In the genomic region with DNA sequence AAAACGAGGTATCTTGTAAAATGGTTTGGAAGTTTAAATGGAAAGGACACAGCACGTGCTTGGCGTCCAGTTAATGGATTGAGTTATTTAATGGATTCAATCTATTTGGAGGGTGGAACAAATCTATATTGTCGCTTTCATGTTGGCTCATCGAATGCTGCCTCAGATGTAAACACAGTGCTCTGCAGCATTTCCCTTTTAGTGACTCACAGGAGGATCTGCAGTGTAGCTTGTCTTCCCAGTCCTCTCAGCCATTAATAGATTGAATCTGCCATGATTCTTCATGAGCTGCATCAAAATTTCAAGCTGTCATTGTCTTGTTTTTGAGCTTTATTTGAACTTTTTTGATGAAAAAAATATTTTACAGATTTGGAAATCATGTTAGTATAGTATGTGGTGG, we compare ENCODE assay signal across 27 cellular contexts. TPM values are rescaled to one million over a fixed set of nuclear protein-coding genes. Genes with fewer than 3 reads are reported as not detected.
A peak's percentile ranks its signal among the peaks of the same experiment; 100 is the strongest.
DNase-seq lines count a peak whose midpoint lies in the region; ATAC-seq and TF ChIP-seq lines count a peak whose summit lies in the region.
"Had no signal": no experiment of that assay in that cellular context is flagged by ENCODE, and none has a peak within 500 bp of the region (broad histone marks: within the 10 kb centered on the region; RNA-seq: fewer than 3 reads in every experiment).

No MANE protein-coding gene starts in this region.

- no peaks in the 10 kb centered on the region; the same call in 1 of the 2 replicates for H3K79me2 ChIP-seq in GM23248 (ENCODE audit: insufficient read depth)

- in situ Hi-C loops in GM23248 (cut with MboI): no loop called here

- no peak for ATAC-seq in activated T-helper 17 cell treated with anti-CD3 and anti-CD28 coated beads, Interleukin-2, amount 50 U/mL, for 72 hours (replicated peaks)
- ATAC-seq: activated naive CD8-positive, alpha-beta T cell treated with anti-CD3 and anti-CD28 coated beads, Interleukin-2, amount 50 U/mL, for 24 hours; body of pancreas; left lung; right cardiac atrium; stimulated activated naive CD8-positive, alpha-beta T cell treated with anti-CD3 and anti-CD28 coated beads, Interleukin-15, amount 100 ng/mL, for 72 hours had no signal

- no peak overlapping the region for H2AFZ ChIP-seq in GM23248

- no peaks in the 10 kb centered on the region for H4K20me1 ChIP-seq in GM23248 (ENCODE audit: insufficient read depth)
- H4K20me1 ChIP-seq: BLaER1 treated with 17β-estradiol and CSF1 and Interleukin-3, amounts not matched to agents 10 nM and 100 nM had no signal

- H3K9ac ChIP-seq in GM23248 (no peak overlapping the region), subcutaneous abdominal adipose tissue (ENCODE audit: low read length in 5 of 5) (no peak overlapping the region)
- H3K9ac ChIP-seq: BLaER1 treated with 17β-estradiol and CSF1 and Interleukin-3, amounts not matched to agents 10 nM and 100 nM had no signal

- H3K9me3 ChIP-seq in GM23248 (ENCODE audit: low read depth) (no peaks in the 10 kb centered on the region), subcutaneous abdominal adipose tissue (ENCODE audit: control insufficient read depth in 5 of 5, low read length in 5 of 5) (no peaks in the 10 kb centered on the region)
- H3K9me3 ChIP-seq: BLaER1 treated with 17β-estradiol and CSF1 and Interleukin-3, amounts not matched to agents 10 nM and 100 nM; body of pancreas; HAP-1; left lung; spleen; vagina had no signal

- peaks cover 79% of the 10 kb centered on the region for H3K36me3 Mint-ChIP-seq in activated T-helper 17 cell treated with anti-CD3 and anti-CD28 coated beads, Interleukin-2, amount 50 U/mL, for 72 hours (ENCODE audit: low read depth)

- no peak overlapping the region for H3K4me3 ChIP-seq in GM23248
- H3K4me3 ChIP-seq in fibroblast of mammary gland (ENCODE audit: control insufficient read depth, low read depth, low read length): no peak overlapping the region
- H3K4me3 ChIP-seq in subcutaneous abdominal adipose tissue (ENCODE audit: low read depth in 1 of 5, low read length in 5 of 5): no peak overlapping the region
- H3K4me3 ChIP-seq: BLaER1 treated with 17β-estradiol and CSF1 and Interleukin-3, amounts not matched to agents 10 nM and 100 nM; body of pancreas; HAP-1; left lung; SK-N-MC; spleen; vagina had no signal

- H3K36me3 ChIP-seq in GM23248 (ENCODE audit: low read depth) (peaks cover 76% of the 10 kb centered on the region), subcutaneous abdominal adipose tissue (ENCODE audit: control insufficient read depth in 5 of 5, insufficient read depth in 5 of 5, low read length in 5 of 5) (peaks cover 15 to 69% (median 40%) of the 10 kb centered on the region in 5 donors)

- H3K4me2 ChIP-seq in GM23248 (ENCODE audit: unreplicated experiment): no peak overlapping the region
- H3K4me2 ChIP-seq: BLaER1 treated with 17β-estradiol and CSF1 and Interleukin-3, amounts not matched to agents 10 nM and 100 nM had no signal

- no peaks in the 10 kb centered on the region for H3K9me3 Mint-ChIP-seq in activated T-helper 17 cell treated with anti-CD3 and anti-CD28 coated beads, Interleukin-2, amount 50 U/mL, for 72 hours
- H3K9me3 Mint-ChIP-seq: activated B cell treated with CpG ODN at 0.5 μM for 24 hours; activated naive CD8-positive, alpha-beta T cell treated with anti-CD3 and anti-CD28 coated beads, Interleukin-2, amount 50 U/mL, for 24 hours; neural crest cell; stimulated activated naive CD8-positive, alpha-beta T cell treated with anti-CD3 and anti-CD28 coated beads, Interleukin-15, amount 100 ng/mL, for 72 hours had no signal

- no peaks in the 10 kb centered on the region for H3K9me2 ChIP-seq in GM23248 (ENCODE audit: insufficient read depth)

- no peak overlapping the region for H3K4me3 Mint-ChIP-seq in activated T-helper 17 cell treated with anti-CD3 and anti-CD28 coated beads, Interleukin-2, amount 50 U/mL, for 72 hours
- H3K4me3 Mint-ChIP-seq: activated B cell treated with CpG ODN at 0.5 μM for 24 hours; activated naive CD8-positive, alpha-beta T cell treated with anti-CD3 and anti-CD28 coated beads, Interleukin-2, amount 50 U/mL, for 24 hours; neural crest cell; stimulated activated naive CD8-positive, alpha-beta T cell treated with anti-CD3 and anti-CD28 coated beads, Interleukin-15, amount 100 ng/mL, for 72 hours had no signal

- DNase-seq in GM23248 (peak; percentile 47), fibroblast of mammary gland (ENCODE audit: low read depth) (peak; percentile 63), GM20000 (ENCODE audit: low spot score) (no peak), NCI-H2196 (lab: John Stamatoyannopoulos, UW; ENCODE audit: unreplicated experiment) (no peak)
- DNase-seq in effector CD4-positive, alpha-beta T cell: no peak
- DNase-seq: activated B cell treated with CpG ODN at 0.5 μM for 24 hours; activated CD4-positive, alpha-beta T cell treated with anti-CD3 and anti-CD28 coated beads, Interleukin-2, amount 50 U/mL, for 1 hour; activated naive CD8-positive, alpha-beta T cell treated with anti-CD3 and anti-CD28 coated beads, Interleukin-2, amount 50 U/mL, for 24 hours; activated T-cell treated with anti-CD3 and anti-CD28 coated beads, Interleukin-2, amount 50 U/mL, for 48 hours; body of pancreas; islet precursor cell; left lung; NCI-H1048; NCI-H1694 treated with DMSO at 0.1 percent for 48 hours; NCI-H524; right cardiac atrium; spleen; stimulated activated CD4-positive, alpha-beta T cell treated with anti-CD3 and anti-CD28 coated beads, Interleukin-2, amount 100 ng/mL, for 24 hours; stimulated activated CD8-positive, alpha-beta memory T cell treated with anti-CD3 and anti-CD28 coated beads, Interleukin-4, amount 100 ng/mL, for 48 hours; stimulated activated naive CD8-positive, alpha-beta T cell treated with anti-CD3 and anti-CD28 coated beads, Interleukin-15, amount 100 ng/mL, for 72 hours had no signal

- TF ChIP-seq CTCF in fibroblast of mammary gland (conservative IDR thresholded peaks at IDR 0.05; ENCODE audit: control insufficient read depth, insufficient read depth, low read depth, low read length) (no peak), GM20000 (IDR thresholded peaks at IDR 0.05; ENCODE audit: extremely low read depth, missing control alignments) (no peak)

- no peaks in the 10 kb centered on the region for H3K27me3 Mint-ChIP-seq in activated T-helper 17 cell treated with anti-CD3 and anti-CD28 coated beads, Interleukin-2, amount 50 U/mL, for 72 hours
- H3K27me3 Mint-ChIP-seq: activated B cell treated with CpG ODN at 0.5 μM for 24 hours; activated naive CD8-positive, alpha-beta T cell treated with anti-CD3 and anti-CD28 coated beads, Interleukin-2, amount 50 U/mL, for 24 hours; stimulated activated naive CD8-positive, alpha-beta T cell treated with anti-CD3 and anti-CD28 coated beads, Interleukin-15, amount 100 ng/mL, for 72 hours had no signal

- H3K27ac ChIP-seq in GM23248 (no peak overlapping the region), subcutaneous abdominal adipose tissue (ENCODE audit: low read depth, low read length) (peak overlapping the region; percentile 78)
- H3K27ac ChIP-seq: BLaER1 treated with 17β-estradiol and CSF1 and Interleukin-3, amounts not matched to agents 10 nM and 100 nM; body of pancreas; left lung; spleen; vagina had no signal

- H3F3A ChIP-seq in GM23248 (ENCODE audit: insufficient read depth): peaks cover 47% of the 10 kb centered on the region

- peaks cover 14% of the 10 kb centered on the region for H3K4me1 ChIP-seq in GM23248 (ENCODE audit: insufficient read depth)
- H3K4me1 ChIP-seq in subcutaneous abdominal adipose tissue (ENCODE audit: control insufficient read depth in 5 of 5, insufficient read depth in 5 of 5, low read length in 5 of 5): peaks cover 3 to 18% (median 5%) of the 10 kb centered on the region in 5 donors
- H3K4me1 ChIP-seq: HAP-1 had no signal

- peaks cover 16% of the 10 kb centered on the region for H3K4me1 Mint-ChIP-seq in activated T-helper 17 cell treated with anti-CD3 and anti-CD28 coated beads, Interleukin-2, amount 50 U/mL, for 72 hours

- H3K27me3 ChIP-seq in GM23248 (replicated peaks; ENCODE audit: insufficient read depth) (no peaks in the 10 kb centered on the region), subcutaneous abdominal adipose tissue (ENCODE audit: control insufficient read depth in 5 of 5, insufficient read depth in 4 of 5, low read length in 5 of 5) (no peaks in the 10 kb centered on the region)
- H3K27me3 ChIP-seq: BLaER1 treated with 17β-estradiol and CSF1 and Interleukin-3, amounts not matched to agents 10 nM and 100 nM; body of pancreas; left lung; spleen; vagina had no signal

- 84 to 87% methylated on average over 5 of the region's 5 CpGs for WGBS in GM23248 (ENCODE audit: low coverage in 1 of 2, low lambda C conversion rate in 2 of 2, missing lambda C conversion rate in 2 of 2), 2 experiments

- peak overlapping the region; percentile 55 for H3K27ac Mint-ChIP-seq in activated T-helper 17 cell treated with anti-CD3 and anti-CD28 coated beads, Interleukin-2, amount 50 U/mL, for 72 hours
- H3K27ac Mint-ChIP-seq: activated naive CD8-positive, alpha-beta T cell treated with anti-CD3 and anti-CD28 coated beads, Interleukin-2, amount 50 U/mL, for 24 hours had no signal

RNA-seq across cellular contexts. Expression of gene DHRS12, which starts 44.7 kb away (rescaled TPM):
- 1.6 and 5.7 TPM in 2 replicates for total RNA-seq in GM23248 (2014; rRNA removed; shearing (Covaris generic))
- 13.3 and 15.2 TPM in 2 replicates for polyA plus RNA-seq in GM23248 (2016; fragmentation: Nextera tagmentation; extraction: Ambion mirVana)
- total RNA-seq in activated T-helper 17 cell treated with anti-CD3 and anti-CD28 coated beads, Interleukin-2, amount 50 U/mL, for 72 hours: 1 to 10 TPM; 5.0 to 9.6 TPM

Comparison
In these comparisons a context has a peak if more than half of its experiments do, and no peak if none do; other contexts are left out.
1. DNase-seq: peak in GM23248 (single experiment) and fibroblast of mammary gland (single experiment); none in GM20000 (single experiment), effector CD4-positive, alpha-beta T cell (single experiment) and NCI-H2196 (single experiment).